ENCODE assay signal across 8 cellular contexts in the genomic region with DNA sequence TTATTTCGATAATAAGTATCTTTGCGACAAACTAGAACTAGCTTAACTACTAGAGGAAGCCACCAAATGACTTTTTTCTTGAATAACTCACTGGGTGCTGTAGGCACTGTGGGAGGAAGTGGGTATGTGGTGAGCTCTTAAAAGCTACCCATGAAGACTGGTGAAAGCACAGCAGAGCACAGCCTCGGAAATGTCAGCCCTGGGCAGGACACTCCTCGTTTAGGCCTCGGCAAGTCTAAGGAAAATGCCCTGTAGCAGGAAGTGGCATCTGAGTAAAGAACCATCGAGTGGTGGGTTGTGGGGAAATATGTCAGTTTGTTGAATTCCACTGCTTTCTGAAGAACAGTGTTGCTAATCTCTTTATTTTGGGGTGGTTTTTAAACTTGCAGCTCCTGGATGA. TPM values are rescaled to one million over a fixed set of nuclear protein-coding genes. Genes with fewer than 3 reads are reported as not detected.
DNase-seq lines count a peak whose midpoint lies in the region; ATAC-seq and TF ChIP-seq lines count a peak whose summit lies in the region.

No MANE protein-coding gene starts in this region.

- intact Hi-C loops in Calu3 (cut with micrococcal nuclease; ENCODE audit: unreplicated experiment): no loop called here

- no peaks in the 10 kb centered on the region for H3K9me3 Mint-ChIP-seq in Calu3 (ENCODE audit: low read depth, unreplicated experiment)

- no TSS peak for BruUV-seq in Calu3 (replicated peaks; lab: Mats Ljungman, UMichigan)

- H3K4me1 ChIP-seq in effector memory CD4-positive, alpha-beta T cell (ENCODE audit: control insufficient read depth, insufficient read depth, low read length, poor library complexity, severe bottlenecking): peaks cover 48% of the 10 kb centered on the region
- peaks cover 12 to 18% (median 16%) of the 10 kb centered on the region in 3 donors for H3K4me1 ChIP-seq in skeletal muscle tissue (ENCODE audit: control insufficient read depth in 3 of 3, insufficient read depth in 3 of 3, low read length in 3 of 3)

- no peaks in the 10 kb centered on the region for H3K9me3 ChIP-seq in effector memory CD4-positive, alpha-beta T cell (ENCODE audit: control insufficient read depth, low read length)
- H3K9me3 ChIP-seq in skeletal muscle tissue (ENCODE audit: control insufficient read depth in 3 of 3, low read length in 3 of 3): no peaks in the 10 kb centered on the region

- H3K36me3 Mint-ChIP-seq in Calu3 (ENCODE audit: insufficient read depth, unreplicated experiment): peaks cover 7% of the 10 kb centered on the region

- no peak overlapping the region for H3K4me3 Mint-ChIP-seq in Calu3 (ENCODE audit: low read depth, unreplicated experiment)

- CTCF ChIA-PET in Calu3 (lab: Charles Lee): interaction anchor here (0.5 kb wide), 1 partner anchor 25 kb away, joined by 5 read pairs; no protein-coding TSS in a partner anchor

- DNase-seq in activated CD4-positive, alpha-beta T cell treated with anti-CD3 and anti-CD28 coated beads for 4 hours: peak; percentile 74 to 77
- peak; percentile 62 to 73 (median 73) for DNase-seq in effector memory CD4-positive, alpha-beta T cell
- DNase-seq in Calu3 (no peak), DMS 273 treated with DMSO at 0.1 percent for 48 hours (lab: John Stamatoyannopoulos, UW) (no peak), NCI-H2029 (lab: John Stamatoyannopoulos, UW) (no peak)

- no peak for TF ChIP-seq CTCF in Calu3 (IDR thresholded peaks at IDR 0.05; ENCODE audit: unreplicated experiment)

- H3K27me3 ChIP-seq in effector memory CD4-positive, alpha-beta T cell (replicated peaks; ENCODE audit: control insufficient read depth, insufficient read depth, low read length, poor library complexity, severe bottlenecking): no peaks in the 10 kb centered on the region
- H3K27me3 ChIP-seq in skeletal muscle tissue (ENCODE audit: control insufficient read depth in 3 of 3, insufficient read depth in 3 of 3, low read length in 3 of 3): no peaks in the 10 kb centered on the region

- H3K9ac ChIP-seq in skeletal muscle tissue (ENCODE audit: low read depth in 1 of 3, low read length in 3 of 3): peak overlapping the region in 1 of 3 donors; percentile 26

- H3K27me3 Mint-ChIP-seq in Calu3 (ENCODE audit: unreplicated experiment): no peaks in the 10 kb centered on the region

- no peak overlapping the region for H3K27ac Mint-ChIP-seq in Calu3 (ENCODE audit: unreplicated experiment)

- H3K4me1 Mint-ChIP-seq in Calu3 (ENCODE audit: low read depth, unreplicated experiment): no peaks in the 10 kb centered on the region

- peak overlapping the region; percentile 22 for H3K4me3 ChIP-seq in effector memory CD4-positive, alpha-beta T cell (ENCODE audit: insufficient read depth, low read depth, low read length, poor library complexity, severe bottlenecking)
- no peak overlapping the region for H3K4me3 ChIP-seq in skeletal muscle tissue (ENCODE audit: low read length in 3 of 3)

- peak overlapping the region; percentile 98 for H3K27ac ChIP-seq in effector memory CD4-positive, alpha-beta T cell (ENCODE audit: insufficient read depth, low read length, poor library complexity, severe bottlenecking)
- peak overlapping the region; percentile 77 for H3K27ac ChIP-seq in skeletal muscle tissue (ENCODE audit: low read depth, low read length)

- peaks cover 4% of the 10 kb centered on the region for H3K36me3 ChIP-seq in effector memory CD4-positive, alpha-beta T cell (ENCODE audit: control insufficient read depth, insufficient read depth, low read length)
- peaks cover 20 to 39% (median 26%) of the 10 kb centered on the region in 3 donors for H3K36me3 ChIP-seq in skeletal muscle tissue (ENCODE audit: control insufficient read depth in 3 of 3, insufficient read depth in 3 of 3, low read length in 3 of 3)

- ATAC-seq in GM18907 (IDR thresholded peaks at IDR 0.05; ENCODE audit: unreplicated experiment): peak; percentile 72
- peak; percentile 28 for ATAC-seq in HG03439 (IDR thresholded peaks at IDR 0.05; ENCODE audit: unreplicated experiment)

RNA-seq across cellular contexts. Expression of a gene that starts 44.0 kb away (rescaled TPM):
- total RNA-seq in skeletal muscle tissue (19.3 TPM), Calu3 (2022) (14.4 and 16.1 TPM in 2 replicates)

Comparison
In these comparisons a context has a peak if more than half of its experiments do, and no peak if none do; other contexts are left out.
1. DNase-seq: peak in activated CD4-positive, alpha-beta T cell treated with anti-CD3 and anti-CD28 coated beads for 4 hours (2 of 2) and effector memory CD4-positive, alpha-beta T cell (3 of 3); none in Calu3 (single experiment), DMS 273 treated with DMSO at 0.1 percent for 48 hours (single experiment) and NCI-H2029 (single experiment).